1 cellular context compared by ENCODE assay signal in the genomic region with DNA sequence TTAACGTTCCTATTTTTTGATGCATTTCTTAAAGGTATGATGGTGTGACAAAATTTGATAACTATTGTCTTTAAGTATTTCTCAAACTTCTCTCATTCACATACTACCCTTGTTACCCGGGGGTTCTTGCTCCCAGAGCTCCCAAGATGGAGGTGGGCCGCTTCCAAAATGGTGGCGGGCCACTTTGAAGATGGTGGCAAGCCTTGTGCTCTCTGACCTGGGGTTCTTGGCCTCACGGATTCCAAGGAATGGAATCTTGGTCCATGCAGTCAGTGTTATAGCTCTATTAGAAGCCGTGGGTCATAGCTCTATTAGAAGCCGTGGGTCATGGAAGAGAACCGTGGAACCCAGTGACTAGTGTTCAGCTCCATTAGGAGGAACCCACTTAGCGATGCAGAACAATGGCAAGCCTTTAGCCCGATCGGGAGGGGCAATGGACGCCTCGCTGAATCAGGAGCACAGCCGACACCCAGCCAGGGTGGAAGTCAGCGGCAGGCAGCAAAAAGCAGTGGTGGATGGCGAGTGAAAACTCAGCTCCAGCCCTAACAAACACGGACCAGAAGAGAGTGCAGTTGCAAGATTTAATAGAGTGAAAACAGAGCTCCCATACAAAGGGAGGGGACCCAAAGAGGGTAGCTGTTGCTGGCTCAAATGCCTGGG.
TF ChIP-seq lines count a peak whose summit lies in the region.

No MANE protein-coding gene starts in this region.

TF ChIP-seq in GM23338, 12 proteins besides CTCF, POLR2A, EP300 and RAD21 (continued from another document):
- TF ChIP-seq, protein P1, sequence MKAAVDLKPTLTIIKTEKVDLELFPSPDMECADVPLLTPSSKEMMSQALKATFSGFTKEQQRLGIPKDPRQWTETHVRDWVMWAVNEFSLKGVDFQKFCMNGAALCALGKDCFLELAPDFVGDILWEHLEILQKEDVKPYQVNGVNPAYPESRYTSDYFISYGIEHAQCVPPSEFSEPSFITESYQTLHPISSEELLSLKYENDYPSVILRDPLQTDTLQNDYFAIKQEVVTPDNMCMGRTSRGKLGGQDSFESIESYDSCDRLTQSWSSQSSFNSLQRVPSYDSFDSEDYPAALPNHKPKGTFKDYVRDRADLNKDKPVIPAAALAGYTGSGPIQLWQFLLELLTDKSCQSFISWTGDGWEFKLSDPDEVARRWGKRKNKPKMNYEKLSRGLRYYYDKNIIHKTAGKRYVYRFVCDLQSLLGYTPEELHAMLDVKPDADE (IDR thresholded peaks at IDR 0.05), result no peak
- no peak for TF ChIP-seq JUNB (IDR thresholded peaks at IDR 0.05; ENCODE audit: unreplicated experiment)
- TF ChIP-seq EZH2phosphoT487 (IDR thresholded peaks at IDR 0.05; ENCODE audit: unreplicated experiment), result no peak
- TF ChIP-seq, protein P2, sequence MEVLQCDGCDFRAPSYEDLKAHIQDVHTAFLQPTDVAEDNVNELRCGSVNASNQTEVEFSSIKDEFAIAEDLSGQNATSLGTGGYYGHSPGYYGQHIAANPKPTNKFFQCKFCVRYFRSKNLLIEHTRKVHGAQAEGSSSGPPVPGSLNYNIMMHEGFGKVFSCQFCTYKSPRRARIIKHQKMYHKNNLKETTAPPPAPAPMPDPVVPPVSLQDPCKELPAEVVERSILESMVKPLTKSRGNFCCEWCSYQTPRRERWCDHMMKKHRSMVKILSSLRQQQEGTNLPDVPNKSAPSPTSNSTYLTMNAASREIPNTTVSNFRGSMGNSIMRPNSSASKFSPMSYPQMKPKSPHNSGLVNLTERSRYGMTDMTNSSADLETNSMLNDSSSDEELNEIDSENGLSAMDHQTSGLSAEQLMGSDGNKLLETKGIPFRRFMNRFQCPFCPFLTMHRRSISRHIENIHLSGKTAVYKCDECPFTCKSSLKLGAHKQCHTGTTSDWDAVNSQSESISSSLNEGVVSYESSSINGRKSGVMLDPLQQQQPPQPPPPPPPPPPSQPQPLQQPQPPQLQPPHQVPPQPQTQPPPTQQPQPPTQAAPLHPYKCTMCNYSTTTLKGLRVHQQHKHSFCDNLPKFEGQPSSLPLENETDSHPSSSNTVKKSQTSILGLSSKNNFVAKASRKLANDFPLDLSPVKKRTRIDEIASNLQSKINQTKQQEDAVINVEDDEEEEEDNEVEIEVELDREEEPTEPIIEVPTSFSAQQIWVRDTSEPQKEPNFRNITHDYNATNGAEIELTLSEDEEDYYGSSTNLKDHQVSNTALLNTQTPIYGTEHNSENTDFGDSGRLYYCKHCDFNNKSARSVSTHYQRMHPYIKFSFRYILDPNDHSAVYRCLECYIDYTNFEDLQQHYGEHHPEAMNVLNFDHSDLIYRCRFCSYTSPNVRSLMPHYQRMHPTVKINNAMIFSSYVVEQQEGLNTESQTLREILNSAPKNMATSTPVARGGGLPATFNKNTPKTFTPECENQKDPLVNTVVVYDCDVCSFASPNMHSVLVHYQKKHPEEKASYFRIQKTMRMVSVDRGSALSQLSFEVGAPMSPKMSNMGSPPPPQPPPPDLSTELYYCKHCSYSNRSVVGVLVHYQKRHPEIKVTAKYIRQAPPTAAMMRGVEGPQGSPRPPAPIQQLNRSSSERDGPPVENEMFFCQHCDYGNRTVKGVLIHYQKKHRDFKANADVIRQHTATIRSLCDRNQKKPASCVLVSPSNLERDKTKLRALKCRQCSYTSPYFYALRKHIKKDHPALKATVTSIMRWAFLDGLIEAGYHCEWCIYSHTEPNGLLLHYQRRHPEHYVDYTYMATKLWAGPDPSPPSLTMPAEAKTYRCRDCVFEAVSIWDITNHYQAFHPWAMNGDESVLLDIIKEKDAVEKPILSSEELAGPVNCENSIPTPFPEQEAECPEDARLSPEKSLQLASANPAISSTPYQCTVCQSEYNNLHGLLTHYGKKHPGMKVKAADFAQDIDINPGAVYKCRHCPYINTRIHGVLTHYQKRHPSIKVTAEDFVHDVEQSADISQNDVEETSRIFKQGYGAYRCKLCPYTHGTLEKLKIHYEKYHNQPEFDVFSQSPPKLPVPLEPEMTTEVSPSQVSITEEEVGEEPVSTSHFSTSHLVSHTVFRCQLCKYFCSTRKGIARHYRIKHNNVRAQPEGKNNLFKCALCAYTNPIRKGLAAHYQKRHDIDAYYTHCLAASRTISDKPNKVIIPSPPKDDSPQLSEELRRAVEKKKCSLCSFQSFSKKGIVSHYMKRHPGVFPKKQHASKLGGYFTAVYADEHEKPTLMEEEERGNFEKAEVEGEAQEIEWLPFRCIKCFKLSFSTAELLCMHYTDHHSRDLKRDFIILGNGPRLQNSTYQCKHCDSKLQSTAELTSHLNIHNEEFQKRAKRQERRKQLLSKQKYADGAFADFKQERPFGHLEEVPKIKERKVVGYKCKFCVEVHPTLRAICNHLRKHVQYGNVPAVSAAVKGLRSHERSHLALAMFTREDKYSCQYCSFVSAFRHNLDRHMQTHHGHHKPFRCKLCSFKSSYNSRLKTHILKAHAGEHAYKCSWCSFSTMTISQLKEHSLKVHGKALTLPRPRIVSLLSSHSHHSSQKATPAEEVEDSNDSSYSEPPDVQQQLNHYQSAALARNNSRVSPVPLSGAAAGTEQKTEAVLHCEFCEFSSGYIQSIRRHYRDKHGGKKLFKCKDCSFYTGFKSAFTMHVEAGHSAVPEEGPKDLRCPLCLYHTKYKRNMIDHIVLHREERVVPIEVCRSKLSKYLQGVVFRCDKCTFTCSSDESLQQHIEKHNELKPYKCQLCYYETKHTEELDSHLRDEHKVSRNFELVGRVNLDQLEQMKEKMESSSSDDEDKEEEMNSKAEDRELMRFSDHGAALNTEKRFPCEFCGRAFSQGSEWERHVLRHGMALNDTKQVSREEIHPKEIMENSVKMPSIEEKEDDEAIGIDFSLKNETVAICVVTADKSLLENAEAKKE (CRISPR knock-in tag; IDR thresholded peaks at IDR 0.05), result no peak
- no peak for TF ChIP-seq STAT1 (IDR thresholded peaks at IDR 0.05; ENCODE audit: unreplicated experiment)
- TF ChIP-seq CREB1 (CRISPR knock-in tag; IDR thresholded peaks at IDR 0.05; ENCODE audit: low read depth), result no peak
- TF ChIP-seq NANOG (IDR thresholded peaks at IDR 0.05; ENCODE audit: borderline replicate concordance), result no peak
- no peak for TF ChIP-seq POLR2AphosphoS5 (IDR thresholded peaks at IDR 0.05; ENCODE audit: low read depth)
